In genomic region chr3:82461049-82461889, GRCh38 we compare ENCODE assay signal across 1 cellular context.
TF ChIP-seq lines count a peak whose summit lies in the region.

No MANE protein-coding gene starts in this region.

TF ChIP-seq in HepG2, 621 proteins besides CTCF, POLR2A, EP300 and RAD21 (continued from another document and continues in another):
- TF ChIP-seq, protein P1, sequence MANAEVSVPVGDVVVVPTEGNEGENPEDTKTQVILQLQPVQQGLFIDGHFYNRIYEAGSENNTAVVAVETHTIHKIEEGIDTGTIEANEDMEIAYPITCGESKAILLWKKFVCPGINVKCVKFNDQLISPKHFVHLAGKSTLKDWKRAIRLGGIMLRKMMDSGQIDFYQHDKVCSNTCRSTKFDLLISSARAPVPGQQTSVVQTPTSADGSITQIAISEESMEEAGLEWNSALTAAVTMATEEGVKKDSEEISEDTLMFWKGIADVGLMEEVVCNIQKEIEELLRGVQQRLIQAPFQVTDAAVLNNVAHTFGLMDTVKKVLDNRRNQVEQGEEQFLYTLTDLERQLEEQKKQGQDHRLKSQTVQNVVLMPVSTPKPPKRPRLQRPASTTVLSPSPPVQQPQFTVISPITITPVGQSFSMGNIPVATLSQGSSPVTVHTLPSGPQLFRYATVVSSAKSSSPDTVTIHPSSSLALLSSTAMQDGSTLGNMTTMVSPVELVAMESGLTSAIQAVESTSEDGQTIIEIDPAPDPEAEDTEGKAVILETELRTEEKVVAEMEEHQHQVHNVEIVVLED (CRISPR knock-in tag; IDR thresholded peaks at IDR 0.05; ENCODE audit: borderline replicate concordance): no peak
- TF ChIP-seq MEIS1 (CRISPR knock-in tag; IDR thresholded peaks at IDR 0.05; ENCODE audit: borderline replicate concordance) (no peak), CENPT (CRISPR knock-in tag; IDR thresholded peaks at IDR 0.05; ENCODE audit: low read depth) (no peak), BRF2 (CRISPR knock-in tag; IDR thresholded peaks at IDR 0.05) (no peak), NFATC3 (CRISPR knock-in tag; IDR thresholded peaks at IDR 0.05) (no peak), MLXIP (CRISPR knock-in tag; IDR thresholded peaks at IDR 0.05; ENCODE audit: borderline replicate concordance) (no peak), ZNF101 (CRISPR knock-in tag; IDR thresholded peaks at IDR 0.05; ENCODE audit: borderline replicate concordance, low read depth) (no peak), SMYD3 (CRISPR knock-in tag; IDR thresholded peaks at IDR 0.05) (no peak), ZNF567 (CRISPR knock-in tag; IDR thresholded peaks at IDR 0.05; ENCODE audit: borderline replicate concordance) (no peak), RFXAP (CRISPR knock-in tag; IDR thresholded peaks at IDR 0.05; ENCODE audit: borderline replicate concordance) (no peak), KDM6A (CRISPR knock-in tag; IDR thresholded peaks at IDR 0.05; ENCODE audit: low read depth) (peak; percentile 83), ZNF367 (CRISPR knock-in tag; IDR thresholded peaks at IDR 0.05; ENCODE audit: borderline replicate concordance) (no peak), SOX6 (IDR thresholded peaks at IDR 0.05) (no peak), SOX6 (CRISPR knock-in tag; IDR thresholded peaks at IDR 0.05) (0 out of 2 replicates have a peak, but pooled peaks have one; percentile 63), CSRNP1 (CRISPR knock-in tag; IDR thresholded peaks at IDR 0.05) (no peak), SALL1 (CRISPR knock-in tag; IDR thresholded peaks at IDR 0.05) (peak; percentile 48), ZSCAN31 (CRISPR knock-in tag; IDR thresholded peaks at IDR 0.05; ENCODE audit: low read depth) (no peak), CENPBD1 (CRISPR knock-in tag; IDR thresholded peaks at IDR 0.05; ENCODE audit: borderline replicate concordance, low read depth) (no peak), ZNF331 (CRISPR knock-in tag; IDR thresholded peaks at IDR 0.05) (no peak; the same call in 1 of the 2 replicates), SRSF4 (IDR thresholded peaks at IDR 0.05; ENCODE audit: low read depth, low read length, poor library complexity, severe bottlenecking) (no peak), ZNF30 (CRISPR knock-in tag; IDR thresholded peaks at IDR 0.05) (no peak), ZNF225 (CRISPR knock-in tag; IDR thresholded peaks at IDR 0.05) (no peak), HOXA3 (CRISPR knock-in tag; IDR thresholded peaks at IDR 0.05) (no peak), SMAD9 (CRISPR knock-in tag; IDR thresholded peaks at IDR 0.05) (no peak), POLR2G (IDR thresholded peaks at IDR 0.05; ENCODE audit: low read depth, low read length) (no peak), ZNF569 (CRISPR knock-in tag; IDR thresholded peaks at IDR 0.05; ENCODE audit: borderline replicate concordance) (no peak), ZNF558 (CRISPR knock-in tag; IDR thresholded peaks at IDR 0.05; ENCODE audit: borderline replicate concordance) (no peak), ZNF563 (CRISPR knock-in tag; IDR thresholded peaks at IDR 0.05) (no peak), ZNF431 (CRISPR knock-in tag; IDR thresholded peaks at IDR 0.05; ENCODE audit: borderline replicate concordance, low read depth) (no peak), KLF13 (CRISPR knock-in tag; IDR thresholded peaks at IDR 0.05) (no peak), KAT8 (CRISPR knock-in tag; IDR thresholded peaks at IDR 0.05) (no peak; the same call in 1 of the 2 replicates), FOXC1 (CRISPR knock-in tag; IDR thresholded peaks at IDR 0.05; ENCODE audit: borderline replicate concordance) (no peak), REXO4 (CRISPR knock-in tag; IDR thresholded peaks at IDR 0.05; ENCODE audit: borderline replicate concordance) (no peak), AFF4 (CRISPR knock-in tag; IDR thresholded peaks at IDR 0.05) (no peak), SMC3 (IDR thresholded peaks at IDR 0.05; ENCODE audit: low read length) (no peak), KMT2B (CRISPR knock-in tag; IDR thresholded peaks at IDR 0.05) (peak; percentile 33; the same call in 1 of the 2 replicates), GZF1 (CRISPR knock-in tag; IDR thresholded peaks at IDR 0.05) (no peak), ETV5 (CRISPR knock-in tag; IDR thresholded peaks at IDR 0.05; ENCODE audit: borderline replicate concordance) (peak; percentile 28; the same call in 1 of the 2 replicates), TAF1 (CRISPR knock-in tag; IDR thresholded peaks at IDR 0.05) (no peak), MTF2 (CRISPR knock-in tag; IDR thresholded peaks at IDR 0.05; ENCODE audit: borderline replicate concordance) (no peak), ZNF784 (CRISPR knock-in tag; IDR thresholded peaks at IDR 0.05; ENCODE audit: borderline replicate concordance) (no peak), ZNF383 (CRISPR knock-in tag; IDR thresholded peaks at IDR 0.05; ENCODE audit: borderline replicate concordance) (no peak), ZNF556 (CRISPR knock-in tag; IDR thresholded peaks at IDR 0.05; ENCODE audit: borderline replicate concordance) (no peak)
- TF ChIP-seq, protein P2, sequence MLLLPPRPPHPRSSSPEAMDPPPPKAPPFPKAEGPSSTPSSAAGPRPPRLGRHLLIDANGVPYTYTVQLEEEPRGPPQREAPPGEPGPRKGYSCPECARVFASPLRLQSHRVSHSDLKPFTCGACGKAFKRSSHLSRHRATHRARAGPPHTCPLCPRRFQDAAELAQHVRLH (CRISPR knock-in tag; IDR thresholded peaks at IDR 0.05; ENCODE audit: borderline replicate concordance, low read depth): no peak
- TF ChIP-seq, protein P3, sequence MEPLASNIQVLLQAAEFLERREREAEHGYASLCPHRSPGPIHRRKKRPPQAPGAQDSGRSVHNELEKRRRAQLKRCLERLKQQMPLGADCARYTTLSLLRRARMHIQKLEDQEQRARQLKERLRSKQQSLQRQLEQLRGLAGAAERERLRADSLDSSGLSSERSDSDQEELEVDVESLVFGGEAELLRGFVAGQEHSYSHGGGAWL (CRISPR knock-in tag; IDR thresholded peaks at IDR 0.05): no peak
- TF ChIP-seq, protein P4, sequence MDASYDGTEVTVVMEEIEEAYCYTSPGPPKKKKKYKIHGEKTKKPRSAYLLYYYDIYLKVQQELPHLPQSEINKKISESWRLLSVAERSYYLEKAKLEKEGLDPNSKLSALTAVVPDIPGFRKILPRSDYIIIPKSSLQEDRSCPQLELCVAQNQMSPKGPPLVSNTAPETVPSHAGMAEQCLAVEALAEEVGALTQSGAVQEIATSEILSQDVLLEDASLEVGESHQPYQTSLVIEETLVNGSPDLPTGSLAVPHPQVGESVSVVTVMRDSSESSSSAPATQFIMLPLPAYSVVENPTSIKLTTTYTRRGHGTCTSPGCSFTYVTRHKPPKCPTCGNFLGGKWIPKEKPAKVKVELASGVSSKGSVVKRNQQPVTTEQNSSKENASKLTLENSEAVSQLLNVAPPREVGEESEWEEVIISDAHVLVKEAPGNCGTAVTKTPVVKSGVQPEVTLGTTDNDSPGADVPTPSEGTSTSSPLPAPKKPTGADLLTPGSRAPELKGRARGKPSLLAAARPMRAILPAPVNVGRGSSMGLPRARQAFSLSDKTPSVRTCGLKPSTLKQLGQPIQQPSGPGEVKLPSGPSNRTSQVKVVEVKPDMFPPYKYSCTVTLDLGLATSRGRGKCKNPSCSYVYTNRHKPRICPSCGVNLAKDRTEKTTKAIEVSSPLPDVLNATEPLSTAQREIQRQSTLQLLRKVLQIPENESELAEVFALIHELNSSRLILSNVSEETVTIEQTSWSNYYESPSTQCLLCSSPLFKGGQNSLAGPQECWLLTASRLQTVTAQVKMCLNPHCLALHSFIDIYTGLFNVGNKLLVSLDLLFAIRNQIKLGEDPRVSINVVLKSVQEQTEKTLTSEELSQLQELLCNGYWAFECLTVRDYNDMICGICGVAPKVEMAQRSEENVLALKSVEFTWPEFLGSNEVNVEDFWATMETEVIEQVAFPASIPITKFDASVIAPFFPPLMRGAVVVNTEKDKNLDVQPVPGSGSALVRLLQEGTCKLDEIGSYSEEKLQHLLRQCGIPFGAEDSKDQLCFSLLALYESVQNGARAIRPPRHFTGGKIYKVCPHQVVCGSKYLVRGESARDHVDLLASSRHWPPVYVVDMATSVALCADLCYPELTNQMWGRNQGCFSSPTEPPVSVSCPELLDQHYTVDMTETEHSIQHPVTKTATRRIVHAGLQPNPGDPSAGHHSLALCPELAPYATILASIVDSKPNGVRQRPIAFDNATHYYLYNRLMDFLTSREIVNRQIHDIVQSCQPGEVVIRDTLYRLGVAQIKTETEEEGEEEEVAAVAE (CRISPR knock-in tag; IDR thresholded peaks at IDR 0.05; ENCODE audit: borderline replicate concordance): no peak
- TF ChIP-seq, protein P5, sequence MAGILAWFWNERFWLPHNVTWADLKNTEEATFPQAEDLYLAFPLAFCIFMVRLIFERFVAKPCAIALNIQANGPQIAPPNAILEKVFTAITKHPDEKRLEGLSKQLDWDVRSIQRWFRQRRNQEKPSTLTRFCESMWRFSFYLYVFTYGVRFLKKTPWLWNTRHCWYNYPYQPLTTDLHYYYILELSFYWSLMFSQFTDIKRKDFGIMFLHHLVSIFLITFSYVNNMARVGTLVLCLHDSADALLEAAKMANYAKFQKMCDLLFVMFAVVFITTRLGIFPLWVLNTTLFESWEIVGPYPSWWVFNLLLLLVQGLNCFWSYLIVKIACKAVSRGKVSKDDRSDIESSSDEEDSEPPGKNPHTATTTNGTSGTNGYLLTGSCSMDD (CRISPR knock-in tag; IDR thresholded peaks at IDR 0.05): no peak
